In genomic region chr17:75077490-75078096, GRCh38 we compare ENCODE assay signal across 7 cellular contexts. TPM values are rescaled to one million over a fixed set of nuclear protein-coding genes. Genes with fewer than 3 reads are reported as not detected.
DNase-seq lines count a peak whose midpoint lies in the region; ATAC-seq and TF ChIP-seq lines count a peak whose summit lies in the region.
"Had no signal": no experiment of that assay in that cellular context is flagged by ENCODE, and none has a peak within 500 bp of the region (broad histone marks: within the 10 kb centered on the region; RNA-seq: fewer than 3 reads in every experiment).

No MANE protein-coding gene starts in this region.

- ATAC-seq in HG03280 (IDR thresholded peaks at IDR 0.05; ENCODE audit: unreplicated experiment) = peak; percentile 47
- ATAC-seq in lung (ENCODE audit: insufficient read depth, low FRiP score) = peak; percentile 36
- ATAC-seq in GM21528 (IDR thresholded peaks at IDR 0.05; ENCODE audit: low FRiP score, unreplicated experiment) = no peak

- H3K27ac Mint-ChIP-seq in activated naive CD4-positive, alpha-beta T cell treated with anti-CD3 and anti-CD28 coated beads for 36 hours = no peak overlapping the region

- H3K9me3 Mint-ChIP-seq in activated naive CD4-positive, alpha-beta T cell treated with anti-CD3 and anti-CD28 coated beads for 36 hours = no peaks in the 10 kb centered on the region

- no peaks in the 10 kb centered on the region for H4K20me1 ChIP-seq in BLaER1

- H3K4me3 Mint-ChIP-seq in activated naive CD4-positive, alpha-beta T cell treated with anti-CD3 and anti-CD28 coated beads for 36 hours = peak overlapping the region; percentile 57

- H3K27me3 ChIP-seq in BLaER1 = peaks cover 41% of the 10 kb centered on the region
- no peaks in the 10 kb centered on the region for H3K27me3 ChIP-seq in lung (ENCODE audit: control insufficient read depth, insufficient read depth)
- no peaks in the 10 kb centered on the region for H3K27me3 ChIP-seq in uterus

- CTCF ChIA-PET in activated naive CD4-positive, alpha-beta T cell treated with anti-CD3 and anti-CD28 coated beads for 36 hours (lab: Charles Lee) = interaction anchor here (0.6 to 1.4 kb wide), 2 partner anchors 52 to 283 kb away, joined by 3 read pairs; no protein-coding TSS in a partner anchor

- TF ChIP-seq CTCF in lung (IDR thresholded peaks at IDR 0.05; ENCODE audit: control extremely low read depth, extremely low read depth) (no peak), uterus (IDR thresholded peaks at IDR 0.05) (peak in 1 of 4 experiments; percentile 20)

- peak; percentile 53 for DNase-seq in activated naive CD4-positive, alpha-beta T cell treated with anti-CD3 and anti-CD28 coated beads for 36 hours
- DNase-seq in lung (ENCODE audit: low spot score) (peak; percentile 76), uterus (peak; percentile 61 to 64)

- H3K9ac ChIP-seq in BLaER1 = no peak overlapping the region

- intact Hi-C loops in activated naive CD4-positive, alpha-beta T cell treated with anti-CD3 and anti-CD28 coated beads for 36 hours (cut with micrococcal nuclease) = no loop called here
- intact Hi-C loops in uterus (cut with DNase I; ENCODE audit: low total_unique reads) = no loop called here

- H3K36me3 ChIP-seq in BLaER1 (no peaks in the 10 kb centered on the region), lung (ENCODE audit: control insufficient read depth in 2 of 2, insufficient read depth in 2 of 2, low read length in 2 of 2) (no peaks in the 10 kb centered on the region), uterus (no peaks in the 10 kb centered on the region)

- H3K9me3 ChIP-seq in BLaER1 (no peaks in the 10 kb centered on the region), lung (ENCODE audit: control insufficient read depth in 2 of 2, insufficient read depth in 1 of 2, low read length in 1 of 2) (no peaks in the 10 kb centered on the region), uterus (no peaks in the 10 kb centered on the region)

- H3K4me3 ChIP-seq in BLaER1 = peak overlapping the region; percentile 57
- no peak overlapping the region for H3K4me3 ChIP-seq in lung
- peak overlapping the region; percentile 36 to 38 for H3K4me3 ChIP-seq in uterus

- H3K27ac ChIP-seq in BLaER1 = no peak overlapping the region
- peak overlapping the region; percentile 76 to 86 for H3K27ac ChIP-seq in lung (ENCODE audit: low read depth in 1 of 2, low read length in 1 of 2)
- peak overlapping the region; percentile 55 to 71 for H3K27ac ChIP-seq in uterus

- 3 to 5% methylated on average over 47 to 51 of the region's 51 CpGs for WGBS in lung, 2 donors

- H3K4me1 ChIP-seq in BLaER1 (peaks cover 33% of the 10 kb centered on the region), lung (ENCODE audit: control insufficient read depth in 2 of 2, insufficient read depth in 2 of 2, low read length in 2 of 2) (peaks cover 0 to 18% of the 10 kb centered on the region in 2 donors), uterus (peaks cover 0 to 5% of the 10 kb centered on the region in 2 donors)

- no peaks in the 10 kb centered on the region for H3K27me3 Mint-ChIP-seq in activated naive CD4-positive, alpha-beta T cell treated with anti-CD3 and anti-CD28 coated beads for 36 hours (ENCODE audit: low read depth)

- TF ChIP-seq POLR2A in uterus (IDR thresholded peaks at IDR 0.05) = peak in 1 of 2 donors; percentile 34

- H3K4me1 Mint-ChIP-seq in activated naive CD4-positive, alpha-beta T cell treated with anti-CD3 and anti-CD28 coated beads for 36 hours (ENCODE audit: low read depth) = peaks cover 17% of the 10 kb centered on the region

- peak overlapping the region; percentile 80 for H3K4me2 ChIP-seq in BLaER1

- H3K36me3 Mint-ChIP-seq in activated naive CD4-positive, alpha-beta T cell treated with anti-CD3 and anti-CD28 coated beads for 36 hours (ENCODE audit: low read depth) = no peaks in the 10 kb centered on the region

RNA-seq across cellular contexts. Expression of gene SLC16A5, which starts 10.2 kb away (rescaled TPM):
- total RNA-seq in activated naive CD4-positive, alpha-beta T cell treated with anti-CD3 and anti-CD28 coated beads for 36 hours = 1 to 10 TPM; 2.5 to 3.1 TPM
- total RNA-seq in lung (10 to 100 TPM; 36.7 to 74.0 TPM), uterus (10 to 100 TPM in 2 of 4 donors, 1 to 10 TPM in 1, not detected in 1; 4.1 to 17.5 (median 12.1) TPM)
- 10 to 100 TPM; 27.9 to 48.0 TPM for polyA plus RNA-seq in lung
- polyA plus RNA-seq: neural cell had no signal

RNA-seq across cellular contexts. Expression of gene KCTD2, which starts 30.6 kb away (rescaled TPM):
- 10 to 100 TPM; 18.7 to 20.8 TPM for total RNA-seq in activated naive CD4-positive, alpha-beta T cell treated with anti-CD3 and anti-CD28 coated beads for 36 hours
- total RNA-seq in lung = 10 to 100 TPM; 21.0 to 22.3 TPM
- 10 to 100 TPM; 15.1 to 17.8 TPM for polyA plus RNA-seq in lung
- 10 to 100 TPM in 2 of 4 donors, 1 to 10 TPM in 2; 2.4 to 39.0 (median 15.0) TPM for total RNA-seq in uterus

RNA-seq across cellular contexts. Expression of gene ATP5PD, which starts 30.8 kb away (rescaled TPM):
- total RNA-seq in activated naive CD4-positive, alpha-beta T cell treated with anti-CD3 and anti-CD28 coated beads for 36 hours = 100 to 1,000 TPM; 227 to 249 TPM
- total RNA-seq in lung (100 to 1,000 TPM; 110 to 238 TPM), uterus (100 to 1,000 TPM; 117 to 282 (median 168) TPM)
- polyA plus RNA-seq in lung = 100 to 1,000 TPM; 277 to 736 TPM

RNA-seq across cellular contexts. Expression of gene ARMC7, which starts 32.2 kb away (rescaled TPM):
- 1 to 10 TPM; 3.8 to 4.9 TPM for total RNA-seq in activated naive CD4-positive, alpha-beta T cell treated with anti-CD3 and anti-CD28 coated beads for 36 hours
- total RNA-seq in lung = 10 to 100 TPM in 1 of 2 donors, 1 to 10 TPM in 1; 8.1 to 19.2 TPM
- 10 to 100 TPM; 10.2 to 13.5 TPM for polyA plus RNA-seq in lung
- 1 to 10 TPM in 2 of 4 donors, under 1 TPM in 2; 0.29 to 9.2 (median 2.0) TPM for total RNA-seq in uterus

RNA-seq across cellular contexts. Expression of gene NT5C, which starts 53.9 kb away (rescaled TPM):
- total RNA-seq in activated naive CD4-positive, alpha-beta T cell treated with anti-CD3 and anti-CD28 coated beads for 36 hours = 10 to 100 TPM; 49.7 to 55.2 TPM
- 10 to 100 TPM; 64.4 to 75.3 TPM for total RNA-seq in lung
- polyA plus RNA-seq in lung = 10 to 100 TPM; 81.2 to 96.3 TPM
- total RNA-seq in uterus = 10 to 100 TPM; 30.2 to 60.0 (median 44.9) TPM
